ENCODE assay signal across 14 cellular contexts in genomic region chr5:75089662-75090061, GRCh38. TPM values are rescaled to one million over a fixed set of nuclear protein-coding genes. Genes with fewer than 3 reads are reported as not detected.
DNase-seq lines count a peak whose midpoint lies in the region; ATAC-seq and TF ChIP-seq lines count a peak whose summit lies in the region.
"Had no signal": no experiment of that assay in that cellular context is flagged by ENCODE, and none has a peak within 500 bp of the region (broad histone marks: within the 10 kb centered on the region; RNA-seq: fewer than 3 reads in every experiment).

No MANE protein-coding gene starts in this region.

- peaks cover 0 to 5% of the 10 kb centered on the region in 2 donors for H3K9me3 Mint-ChIP-seq in activated T-cell treated with anti-CD3 and anti-CD28 coated beads, Interleukin-2, amount 50 U/mL, for 72 hours
- no peaks in the 10 kb centered on the region for H3K9me3 Mint-ChIP-seq in activated T-cell treated with anti-CD3 and anti-CD28 coated beads, Interleukin-2, amount 50 U/mL, for 24 hours
- H3K9me3 Mint-ChIP-seq in activated T-helper 17 cell treated with anti-CD3 and anti-CD28 coated beads, Interleukin-2, amount 50 U/mL, for 72 hours, result no peaks in the 10 kb centered on the region
- H3K9me3 Mint-ChIP-seq: CD8-positive, alpha-beta T cell had no signal

- DNase-seq in activated T-cell treated with anti-CD3 and anti-CD28 coated beads, Interleukin-2, amount 50 U/mL, for 72 hours, result no peak
- DNase-seq in activated T-cell treated with anti-CD3 and anti-CD28 coated beads, Interleukin-2, amount 50 U/mL, for 24 hours, result no peak
- DNase-seq in GM12865 (ENCODE audit: low read depth) (peak; percentile 23), NCI-H1105 (lab: John Stamatoyannopoulos, UW) (no peak)
- DNase-seq in stimulated activated naive CD8-positive, alpha-beta T cell treated with anti-CD3 and anti-CD28 coated beads, Interleukin-15, Interleukin-2, amounts not matched to agents 100 U/mL and 50 U/mL, for 24 hours, result no peak
- no peak for DNase-seq in stimulated activated CD4-positive, alpha-beta T cell treated with anti-CD3 and anti-CD28 coated beads, Interleukin-1b, Interleukin-23, amount 100 ng/mL, for 48 hours
- DNase-seq: CD8-positive, alpha-beta T cell; COR-L47; DMS153; DMS79 treated with DMSO at 0.1 percent for 48 hours had no signal

- peak overlapping the region; percentile 41 for H3K27ac Mint-ChIP-seq in activated T-cell treated with anti-CD3 and anti-CD28 coated beads, Interleukin-2, amount 50 U/mL, for 72 hours
- no peak overlapping the region for H3K27ac Mint-ChIP-seq in activated T-cell treated with anti-CD3 and anti-CD28 coated beads, Interleukin-2, amount 50 U/mL, for 24 hours
- peak overlapping the region; percentile 50 for H3K27ac Mint-ChIP-seq in activated T-helper 17 cell treated with anti-CD3 and anti-CD28 coated beads, Interleukin-2, amount 50 U/mL, for 72 hours
- H3K27ac Mint-ChIP-seq: B cell; CD8-positive, alpha-beta T cell had no signal

- no peak overlapping the region for H3K4me3 Mint-ChIP-seq in activated T-cell treated with anti-CD3 and anti-CD28 coated beads, Interleukin-2, amount 50 U/mL, for 72 hours
- H3K4me3 Mint-ChIP-seq in activated T-cell treated with anti-CD3 and anti-CD28 coated beads, Interleukin-2, amount 50 U/mL, for 24 hours, result no peak overlapping the region
- no peak overlapping the region for H3K4me3 Mint-ChIP-seq in activated T-helper 17 cell treated with anti-CD3 and anti-CD28 coated beads, Interleukin-2, amount 50 U/mL, for 72 hours
- H3K4me3 Mint-ChIP-seq: B cell; CD8-positive, alpha-beta T cell had no signal

- peaks cover 24% of the 10 kb centered on the region for H3K4me1 Mint-ChIP-seq in activated T-cell treated with anti-CD3 and anti-CD28 coated beads, Interleukin-2, amount 50 U/mL, for 72 hours (ENCODE audit: low read depth)
- peaks cover 33% of the 10 kb centered on the region for H3K4me1 Mint-ChIP-seq in activated T-cell treated with anti-CD3 and anti-CD28 coated beads, Interleukin-2, amount 50 U/mL, for 24 hours (ENCODE audit: low read depth)
- H3K4me1 Mint-ChIP-seq in activated T-helper 17 cell treated with anti-CD3 and anti-CD28 coated beads, Interleukin-2, amount 50 U/mL, for 72 hours, result peaks cover 5% of the 10 kb centered on the region
- H3K4me1 Mint-ChIP-seq: B cell had no signal

- ATAC-seq in activated T-cell treated with anti-CD3 and anti-CD28 coated beads, Interleukin-2, amount 50 U/mL, for 72 hours (replicated peaks in 1 of 2), result no peak
- ATAC-seq in activated T-helper 17 cell treated with anti-CD3 and anti-CD28 coated beads, Interleukin-2, amount 50 U/mL, for 72 hours (replicated peaks), result peak; percentile 29
- peak; percentile 53 for ATAC-seq in stimulated activated naive CD8-positive, alpha-beta T cell treated with anti-CD3 and anti-CD28 coated beads, Interleukin-15, Interleukin-2, amounts not matched to agents 100 U/mL and 50 U/mL, for 24 hours
- no peak for ATAC-seq in HG03135 (IDR thresholded peaks at IDR 0.05; ENCODE audit: unreplicated experiment)
- ATAC-seq: CD8-positive, alpha-beta T cell had no signal

- TF ChIP-seq CTCF in GM12865 (IDR thresholded peaks at IDR 0.05; ENCODE audit: insufficient read depth, low read depth, low read length, missing control alignments), result no peak

- no peak overlapping the region for H3K4me3 ChIP-seq in GM12865 (ENCODE audit: low read depth, low read length)
- H3K4me3 ChIP-seq: HAP-1 had no signal

- H3K36me3 Mint-ChIP-seq in activated T-cell treated with anti-CD3 and anti-CD28 coated beads, Interleukin-2, amount 50 U/mL, for 72 hours (ENCODE audit: insufficient read depth in 2 of 2), result no peaks in the 10 kb centered on the region
- H3K36me3 Mint-ChIP-seq in activated T-cell treated with anti-CD3 and anti-CD28 coated beads, Interleukin-2, amount 50 U/mL, for 24 hours (ENCODE audit: low read depth), result no peaks in the 10 kb centered on the region
- H3K36me3 Mint-ChIP-seq in activated T-helper 17 cell treated with anti-CD3 and anti-CD28 coated beads, Interleukin-2, amount 50 U/mL, for 72 hours (ENCODE audit: low read depth), result no peaks in the 10 kb centered on the region
- H3K36me3 Mint-ChIP-seq: CD8-positive, alpha-beta T cell had no signal

- no peaks in the 10 kb centered on the region for H3K27me3 Mint-ChIP-seq in activated T-cell treated with anti-CD3 and anti-CD28 coated beads, Interleukin-2, amount 50 U/mL, for 72 hours (ENCODE audit: low read depth)
- H3K27me3 Mint-ChIP-seq in activated T-cell treated with anti-CD3 and anti-CD28 coated beads, Interleukin-2, amount 50 U/mL, for 24 hours, result no peaks in the 10 kb centered on the region
- H3K27me3 Mint-ChIP-seq in activated T-helper 17 cell treated with anti-CD3 and anti-CD28 coated beads, Interleukin-2, amount 50 U/mL, for 72 hours, result no peaks in the 10 kb centered on the region

RNA-seq across cellular contexts. Expression of gene GCNT4, which starts 37.3 kb away (rescaled TPM):
- 1 to 10 TPM; 3.2 to 4.5 TPM for total RNA-seq in activated T-cell treated with anti-CD3 and anti-CD28 coated beads, Interleukin-2, amount 50 U/mL, for 72 hours
- 1 to 10 TPM in 1 of 2 donors, under 1 TPM in 1; 0.91 to 3.9 TPM for total RNA-seq in activated T-helper 17 cell treated with anti-CD3 and anti-CD28 coated beads, Interleukin-2, amount 50 U/mL, for 72 hours
- total RNA-seq: B cell had no signal

Comparison
In these comparisons a context has a peak if more than half of its experiments do, and no peak if none do; other contexts are left out.
1. ATAC-seq: peak in activated T-helper 17 cell treated with anti-CD3 and anti-CD28 coated beads, Interleukin-2, amount 50 U/mL, for 72 hours (single experiment) and stimulated activated naive CD8-positive, alpha-beta T cell treated with anti-CD3 and anti-CD28 coated beads, Interleukin-15, Interleukin-2, amounts not matched to agents 100 U/mL and 50 U/mL, for 24 hours (single experiment); none in activated T-cell treated with anti-CD3 and anti-CD28 coated beads, Interleukin-2, amount 50 U/mL, for 72 hours (0 of 2) and HG03135 (single experiment).